Comparison of ENCODE assay signal across 1 cellular context in genomic region chr5:136730426-136730825, GRCh38.
TF ChIP-seq lines count a peak whose summit lies in the region.

No MANE protein-coding gene starts in this region.

TF ChIP-seq in WTC11, 78 proteins besides CTCF, POLR2A, EP300 and RAD21 (continued from another document):
- no peak for TF ChIP-seq STAT6 (CRISPR knock-in tag; conservative IDR thresholded peaks at IDR 0.05; ENCODE audit: low read depth)
- no peak for TF ChIP-seq ELF4 (CRISPR knock-in tag; IDR thresholded peaks at IDR 0.05; ENCODE audit: low read depth)
- TF ChIP-seq FOXP4 (CRISPR knock-in tag; IDR thresholded peaks at IDR 0.05), result no peak
- TF ChIP-seq HMGA2 (CRISPR knock-in tag; IDR thresholded peaks at IDR 0.05), result no peak
- TF ChIP-seq, protein P1, sequence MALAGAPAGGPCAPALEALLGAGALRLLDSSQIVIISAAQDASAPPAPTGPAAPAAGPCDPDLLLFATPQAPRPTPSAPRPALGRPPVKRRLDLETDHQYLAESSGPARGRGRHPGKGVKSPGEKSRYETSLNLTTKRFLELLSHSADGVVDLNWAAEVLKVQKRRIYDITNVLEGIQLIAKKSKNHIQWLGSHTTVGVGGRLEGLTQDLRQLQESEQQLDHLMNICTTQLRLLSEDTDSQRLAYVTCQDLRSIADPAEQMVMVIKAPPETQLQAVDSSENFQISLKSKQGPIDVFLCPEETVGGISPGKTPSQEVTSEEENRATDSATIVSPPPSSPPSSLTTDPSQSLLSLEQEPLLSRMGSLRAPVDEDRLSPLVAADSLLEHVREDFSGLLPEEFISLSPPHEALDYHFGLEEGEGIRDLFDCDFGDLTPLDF (CRISPR knock-in tag; IDR thresholded peaks at IDR 0.05), result no peak
- TF ChIP-seq ZBTB43 (CRISPR knock-in tag; IDR thresholded peaks at IDR 0.05), result no peak
- no peak for TF ChIP-seq GRHL2 (CRISPR knock-in tag; IDR thresholded peaks at IDR 0.05; ENCODE audit: insufficient replicate concordance, severe bottlenecking)
